ENCODE assay signal across 10 cellular contexts in the genomic region with DNA sequence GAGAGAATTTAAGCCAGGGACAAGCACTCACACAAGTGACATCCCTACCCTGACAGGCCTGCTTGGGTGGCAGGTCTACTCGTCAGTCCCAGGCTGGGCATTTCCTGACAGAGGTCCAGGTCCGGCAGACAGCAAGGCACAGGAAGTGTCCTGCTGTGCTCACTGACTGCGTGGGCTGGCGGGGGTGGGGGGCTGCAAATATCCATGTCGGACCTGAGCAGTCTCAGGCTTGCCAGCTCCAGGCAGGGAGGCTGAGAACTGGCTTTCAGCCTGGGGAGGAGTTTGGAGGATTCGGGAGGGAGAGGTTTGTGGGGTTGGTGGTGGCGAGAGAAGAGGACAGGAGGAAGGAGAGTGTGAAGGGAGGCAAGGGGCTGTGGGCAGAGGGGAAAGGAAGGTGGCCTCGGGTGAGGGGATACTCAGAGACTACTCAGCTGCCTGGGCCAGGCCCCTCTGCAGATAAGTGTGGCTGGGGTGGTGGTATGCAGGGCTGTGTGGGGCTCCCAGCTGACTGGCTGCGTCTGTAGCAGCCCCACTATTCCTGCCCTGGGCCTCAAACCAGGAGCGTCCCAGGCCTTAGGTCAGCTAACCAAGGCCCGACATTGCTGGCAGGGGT. TPM values are rescaled to one million over a fixed set of nuclear protein-coding genes. Genes with fewer than 3 reads are reported as not detected.
DNase-seq lines count a peak whose midpoint lies in the region; ATAC-seq and TF ChIP-seq lines count a peak whose summit lies in the region.
"Had no signal": no experiment of that assay in that cellular context is flagged by ENCODE, and none has a peak within 500 bp of the region (broad histone marks: within the 10 kb centered on the region; RNA-seq: fewer than 3 reads in every experiment).

No MANE protein-coding gene starts in this region.

- H2AFZ ChIP-seq in MM.1S (ENCODE audit: low read length), result no peak overlapping the region

- no peak overlapping the region for H3K4me3 ChIP-seq in MM.1S (ENCODE audit: low read length)

- H3K9me3 Mint-ChIP-seq in HFFc6, result no peaks in the 10 kb centered on the region; the same call in 1 of the 2 replicates
- no peaks in the 10 kb centered on the region for H3K9me3 Mint-ChIP-seq in activated T-helper 1 cell treated with anti-CD3 and anti-CD28 coated beads, Interleukin-12 subunit alpha, Interleukin-12 subunit beta, Interleukin-2, Interleukin-4 antibody, amounts not matched to agents 30 ng/mL and 10 ng/mL and 1 ng/mL, durations not matched to agents 14 hours and 24 hours and 36 hours
- no peaks in the 10 kb centered on the region for H3K9me3 Mint-ChIP-seq in stimulated activated effector memory CD8-positive, alpha-beta T cell treated with anti-CD3 and anti-CD28 coated beads, Interleukin-12 subunit alpha, Interleukin-12 subunit beta, amount 100 ng/mL, for 72 hours

- no peaks in the 10 kb centered on the region for H3K27me3 ChIP-seq in MM.1S (replicated peaks; ENCODE audit: insufficient read depth, low read length)

- no peaks in the 10 kb centered on the region for H3F3A ChIP-seq in MM.1S (ENCODE audit: insufficient read depth, low read length)

- no peaks in the 10 kb centered on the region for H4K20me1 ChIP-seq in MM.1S (ENCODE audit: insufficient read depth, low read length)

- no peaks in the 10 kb centered on the region for H3K36me3 ChIP-seq in MM.1S (replicated peaks; ENCODE audit: insufficient read depth, low read length)

- H3K9ac ChIP-seq in MM.1S (ENCODE audit: low read length), result no peak overlapping the region

- no peaks in the 10 kb centered on the region for H3K9me2 ChIP-seq in MM.1S (replicated peaks; ENCODE audit: insufficient read depth, low read length)

- no peak for TF ChIP-seq CTCF in HFFc6 (IDR thresholded peaks at IDR 0.05)
- TF ChIP-seq CTCF in MM.1S (IDR thresholded peaks at IDR 0.05; ENCODE audit: low read length), result no peak

- H3K27ac ChIP-seq in MM.1S (ENCODE audit: low read length), result no peak overlapping the region

- H3K79me2 ChIP-seq in MM.1S (ENCODE audit: low read length), result no peaks in the 10 kb centered on the region

- H3K27me3 Mint-ChIP-seq in HFFc6 (ENCODE audit: insufficient read depth), result peaks cover 48% of the 10 kb centered on the region
- no peaks in the 10 kb centered on the region for H3K27me3 Mint-ChIP-seq in activated T-helper 1 cell treated with anti-CD3 and anti-CD28 coated beads, Interleukin-12 subunit alpha, Interleukin-12 subunit beta, Interleukin-2, Interleukin-4 antibody, amounts not matched to agents 30 ng/mL and 10 ng/mL and 1 ng/mL, durations not matched to agents 14 hours and 24 hours and 36 hours (ENCODE audit: insufficient read depth)

- peak overlapping the region; percentile 95 for H3K27ac Mint-ChIP-seq in HFFc6
- peak overlapping the region; percentile 79 for H3K27ac Mint-ChIP-seq in activated T-helper 1 cell treated with anti-CD3 and anti-CD28 coated beads, Interleukin-12 subunit alpha, Interleukin-12 subunit beta, Interleukin-2, Interleukin-4 antibody, amounts not matched to agents 30 ng/mL and 10 ng/mL and 1 ng/mL, durations not matched to agents 14 hours and 24 hours and 36 hours
- H3K27ac Mint-ChIP-seq in stimulated activated effector memory CD8-positive, alpha-beta T cell treated with anti-CD3 and anti-CD28 coated beads, Interleukin-12 subunit alpha, Interleukin-12 subunit beta, amount 100 ng/mL, for 72 hours, result peak overlapping the region; percentile 84

- H3K9me3 ChIP-seq in MM.1S (replicated peaks; ENCODE audit: insufficient read depth, low read length), result no peaks in the 10 kb centered on the region

- DNase-seq in HFFc6 (no peak), iPS-NIHi11 (ENCODE audit: low spot score) (peak; percentile 35), MM.1S (no peak), middle frontal gyrus (ENCODE audit: extremely low spot score, low spot score) (no peak)
- DNase-seq in activated T-helper 1 cell treated with anti-CD3 and anti-CD28 coated beads, Interleukin-12 subunit alpha, Interleukin-12 subunit beta, Interleukin-2, Interleukin-4 antibody, amounts not matched to agents 30 ng/mL and 10 ng/mL and 1 ng/mL, durations not matched to agents 14 hours and 24 hours and 36 hours (ENCODE audit: low spot score), result no peak
- no peak for DNase-seq in stimulated activated effector memory CD8-positive, alpha-beta T cell treated with anti-CD3 and anti-CD28 coated beads, Interleukin-12 subunit alpha, Interleukin-12 subunit beta, amount 100 ng/mL, for 72 hours (ENCODE audit: low spot score in 2 of 2)
- DNase-seq: activated gamma-delta T cell treated with Interleukin-2 at 50 U/mL for 16 hours, glutamatergic neuron, GOT3 had no signal

- intact Hi-C loops in activated T-helper 1 cell treated with anti-CD3 and anti-CD28 coated beads, Interleukin-12 subunit alpha, Interleukin-12 subunit beta, Interleukin-2, Interleukin-4 antibody, amounts not matched to agents 30 ng/mL and 10 ng/mL and 1 ng/mL, durations not matched to agents 14 hours and 24 hours and 36 hours (cut with micrococcal nuclease), result no loop called here

- no peak for ATAC-seq in stimulated activated effector memory CD8-positive, alpha-beta T cell treated with anti-CD3 and anti-CD28 coated beads, Interleukin-12 subunit alpha, Interleukin-12 subunit beta, amount 100 ng/mL, for 72 hours
- ATAC-seq in HG03342 (IDR thresholded peaks at IDR 0.05; ENCODE audit: unreplicated experiment), result no peak

- peak overlapping the region; percentile 27 for H3K4me3 Mint-ChIP-seq in HFFc6
- H3K4me3 Mint-ChIP-seq in activated T-helper 1 cell treated with anti-CD3 and anti-CD28 coated beads, Interleukin-12 subunit alpha, Interleukin-12 subunit beta, Interleukin-2, Interleukin-4 antibody, amounts not matched to agents 30 ng/mL and 10 ng/mL and 1 ng/mL, durations not matched to agents 14 hours and 24 hours and 36 hours, result no peak overlapping the region
- H3K4me3 Mint-ChIP-seq in stimulated activated effector memory CD8-positive, alpha-beta T cell treated with anti-CD3 and anti-CD28 coated beads, Interleukin-12 subunit alpha, Interleukin-12 subunit beta, amount 100 ng/mL, for 72 hours, result no peak overlapping the region

- H3K4me1 ChIP-seq in MM.1S (ENCODE audit: low read length), result no peaks in the 10 kb centered on the region

- peaks cover 85% of the 10 kb centered on the region for H3K4me1 Mint-ChIP-seq in HFFc6 (ENCODE audit: low read depth)
- peaks cover 59% of the 10 kb centered on the region for H3K4me1 Mint-ChIP-seq in activated T-helper 1 cell treated with anti-CD3 and anti-CD28 coated beads, Interleukin-12 subunit alpha, Interleukin-12 subunit beta, Interleukin-2, Interleukin-4 antibody, amounts not matched to agents 30 ng/mL and 10 ng/mL and 1 ng/mL, durations not matched to agents 14 hours and 24 hours and 36 hours (ENCODE audit: low read depth)
- peaks cover 69% of the 10 kb centered on the region for H3K4me1 Mint-ChIP-seq in stimulated activated effector memory CD8-positive, alpha-beta T cell treated with anti-CD3 and anti-CD28 coated beads, Interleukin-12 subunit alpha, Interleukin-12 subunit beta, amount 100 ng/mL, for 72 hours

- peaks cover 36% of the 10 kb centered on the region for H3K36me3 Mint-ChIP-seq in HFFc6 (ENCODE audit: low read depth)
- H3K36me3 Mint-ChIP-seq in activated T-helper 1 cell treated with anti-CD3 and anti-CD28 coated beads, Interleukin-12 subunit alpha, Interleukin-12 subunit beta, Interleukin-2, Interleukin-4 antibody, amounts not matched to agents 30 ng/mL and 10 ng/mL and 1 ng/mL, durations not matched to agents 14 hours and 24 hours and 36 hours (ENCODE audit: low read depth), result peaks cover 48% of the 10 kb centered on the region
- peaks cover 97% of the 10 kb centered on the region for H3K36me3 Mint-ChIP-seq in stimulated activated effector memory CD8-positive, alpha-beta T cell treated with anti-CD3 and anti-CD28 coated beads, Interleukin-12 subunit alpha, Interleukin-12 subunit beta, amount 100 ng/mL, for 72 hours

- no peak overlapping the region for H3K4me2 ChIP-seq in MM.1S (ENCODE audit: low read depth, low read length)

RNA-seq across cellular contexts. Expression of a gene that starts 7.8 kb away (rescaled TPM):
- total RNA-seq in HFFc6 (2021; fragmentation: NEBNext Ultra II Directional; extraction: Animal tissue kit (Norgen Biotek cat#: 25700)), result 10 to 100 TPM; 42.7 to 51.9 (median 48.0) TPM
- 45.6 and 47.0 TPM in 2 replicates for total RNA-seq in activated T-helper 1 cell treated with anti-CD3 and anti-CD28 coated beads, Interleukin-12 subunit alpha, Interleukin-12 subunit beta, Interleukin-2, Interleukin-4 antibody, amounts not matched to agents 30 ng/mL and 10 ng/mL and 1 ng/mL, durations not matched to agents 14 hours and 24 hours and 36 hours

RNA-seq across cellular contexts. Expression of a gene that starts 20.9 kb away (rescaled TPM):
- 10 to 100 TPM; 39.5 to 44.3 (median 41.7) TPM for total RNA-seq in HFFc6 (2021; fragmentation: NEBNext Ultra II Directional; extraction: Animal tissue kit (Norgen Biotek cat#: 25700))
- 43.9 and 44.0 TPM in 2 replicates for total RNA-seq in activated T-helper 1 cell treated with anti-CD3 and anti-CD28 coated beads, Interleukin-12 subunit alpha, Interleukin-12 subunit beta, Interleukin-2, Interleukin-4 antibody, amounts not matched to agents 30 ng/mL and 10 ng/mL and 1 ng/mL, durations not matched to agents 14 hours and 24 hours and 36 hours

RNA-seq across cellular contexts. Expression of a gene that starts 32.7 kb away (rescaled TPM):
- total RNA-seq in HFFc6 (2021; fragmentation: NEBNext Ultra II Directional; extraction: Animal tissue kit (Norgen Biotek cat#: 25700)), result 10 to 100 TPM; 65.9 to 81.6 (median 71.8) TPM
- 49.4 and 61.3 TPM in 2 replicates for total RNA-seq in activated T-helper 1 cell treated with anti-CD3 and anti-CD28 coated beads, Interleukin-12 subunit alpha, Interleukin-12 subunit beta, Interleukin-2, Interleukin-4 antibody, amounts not matched to agents 30 ng/mL and 10 ng/mL and 1 ng/mL, durations not matched to agents 14 hours and 24 hours and 36 hours

RNA-seq across cellular contexts. Expression of a gene that starts 37.5 kb away (rescaled TPM):
- total RNA-seq in HFFc6 (2021; fragmentation: NEBNext Ultra II Directional; extraction: Animal tissue kit (Norgen Biotek cat#: 25700)), result under 1 TPM; 0.33 to 0.60 (median 0.39) TPM
- 1.0 TPM in 2 replicates for total RNA-seq in activated T-helper 1 cell treated with anti-CD3 and anti-CD28 coated beads, Interleukin-12 subunit alpha, Interleukin-12 subunit beta, Interleukin-2, Interleukin-4 antibody, amounts not matched to agents 30 ng/mL and 10 ng/mL and 1 ng/mL, durations not matched to agents 14 hours and 24 hours and 36 hours
